In genomic region chr4:187478292-187479205, GRCh38 we compare ENCODE assay signal across 10 cellular contexts.
DNase-seq lines count a peak whose midpoint lies in the region; ATAC-seq and TF ChIP-seq lines count a peak whose summit lies in the region.
"Had no signal": no experiment of that assay in that cellular context is flagged by ENCODE, and none has a peak within 500 bp of the region (broad histone marks: within the 10 kb centered on the region; RNA-seq: fewer than 3 reads in every experiment).

No MANE protein-coding gene starts in this region.

- H3K9me3 ChIP-seq in MG63 (no peaks in the 10 kb centered on the region), mucosa of descending colon (no peaks in the 10 kb centered on the region)
- no peaks in the 10 kb centered on the region for H3K9me3 ChIP-seq in effector memory CD4-positive, alpha-beta T cell (ENCODE audit: control insufficient read depth, low read length)

- no peak overlapping the region for H3K27ac ChIP-seq in effector memory CD4-positive, alpha-beta T cell (ENCODE audit: insufficient read depth, low read length, poor library complexity, severe bottlenecking)
- H3K27ac ChIP-seq: SK-N-MC had no signal

- no peaks in the 10 kb centered on the region for H3K4me1 ChIP-seq in mucosa of descending colon (ENCODE audit: low read depth)
- no peaks in the 10 kb centered on the region for H3K4me1 ChIP-seq in effector memory CD4-positive, alpha-beta T cell (ENCODE audit: control insufficient read depth, insufficient read depth, low read length, poor library complexity, severe bottlenecking)

- H3K27me3 ChIP-seq in MG63 = no peaks in the 10 kb centered on the region
- H3K27me3 ChIP-seq in effector memory CD4-positive, alpha-beta T cell (replicated peaks; ENCODE audit: control insufficient read depth, insufficient read depth, low read length, poor library complexity, severe bottlenecking) = no peaks in the 10 kb centered on the region

- no peak overlapping the region for H3K4me3 ChIP-seq in MG63
- no peak overlapping the region for H3K4me3 ChIP-seq in mucosa of descending colon
- H3K4me3 ChIP-seq in effector memory CD4-positive, alpha-beta T cell (ENCODE audit: insufficient read depth, low read depth, low read length, poor library complexity, severe bottlenecking) = no peak overlapping the region
- H3K4me3 ChIP-seq: SK-N-MC had no signal

- no peak for TF ChIP-seq CTCF in mucosa of descending colon (IDR thresholded peaks at IDR 0.05)

- no peaks in the 10 kb centered on the region for H3K36me3 ChIP-seq in MG63
- H3K36me3 ChIP-seq in mucosa of descending colon (ENCODE audit: low read depth) = no peaks in the 10 kb centered on the region
- no peaks in the 10 kb centered on the region for H3K36me3 ChIP-seq in effector memory CD4-positive, alpha-beta T cell (ENCODE audit: control insufficient read depth, insufficient read depth, low read length)

- peak; percentile 84 for DNase-seq in AG08396 (ENCODE audit: low spot score)
- peak; percentile 85 for DNase-seq in MG63
- DNase-seq in epidermal melanocyte (ENCODE audit: insufficient read length, low spot score) = peak; percentile 22
- DNase-seq in mucosa of descending colon = peak in 1 of 3 donors; percentile 3
- no peak for DNase-seq in iPS-NIHi7 (ENCODE audit: extremely low spot score)
- no peak for DNase-seq in stimulated activated CD4-positive, alpha-beta T cell treated with anti-CD3 and anti-CD28 coated beads, Interleukin-2, amount 100 ng/mL, for 24 hours
- DNase-seq in effector memory CD4-positive, alpha-beta T cell = no peak
- DNase-seq: CD8-positive, alpha-beta T cell had no signal

- intact Hi-C loops in mucosa of descending colon (cut with DNase I, micrococcal nuclease) = no loop called here

- ATAC-seq in mucosa of descending colon = peak; percentile 47
- ATAC-seq in HG02798 (IDR thresholded peaks at IDR 0.05; ENCODE audit: poor library complexity, unreplicated experiment) = no peak
- ATAC-seq: CD8-positive, alpha-beta T cell had no signal

Comparison
In these comparisons a context has a peak if more than half of its experiments do, and no peak if none do; other contexts are left out.
1. DNase-seq: peak in AG08396 (single experiment), MG63 (single experiment) and epidermal melanocyte (single experiment); none in iPS-NIHi7 (single experiment), stimulated activated CD4-positive, alpha-beta T cell treated with anti-CD3 and anti-CD28 coated beads, Interleukin-2, amount 100 ng/mL, for 24 hours (0 of 2) and effector memory CD4-positive, alpha-beta T cell (0 of 3).